ENCODE assay signal across 21 cellular contexts in genomic region chr15:23411841-23412240, GRCh38. TPM values are rescaled to one million over a fixed set of nuclear protein-coding genes. Genes with fewer than 3 reads are reported as not detected.
"Had no signal": no experiment of that assay in that cellular context is flagged by ENCODE, and none has a peak within 500 bp of the region (broad histone marks: within the 10 kb centered on the region; RNA-seq: fewer than 3 reads in every experiment).

No MANE protein-coding gene starts in this region.

- H3K27me3 ChIP-seq: MG63 had no signal

- H3K4me3 ChIP-seq: MG63 had no signal

- H3K9me3 ChIP-seq: MG63, SK-N-SH had no signal

- H3K36me3 ChIP-seq: MG63 had no signal

- ATAC-seq: HepG2 had no signal

- DNase-seq: IMR-90, Karpas-422, KG1, MG63, NCI-H1092 treated with DMSO at 0.1 percent for 48 hours, NCI-H1436, NCI-H187, NCI-H2029, NCI-H2081 treated with DMSO at 0.1 percent for 48 hours, NCI-H2171 treated with DMSO at 0.1 percent for 48 hours, NCI-H345, NCI-H446 treated with DMSO at 0.1 percent for 48 hours, NCI-H510A treated with DMSO at 0.1 percent for 48 hours, NCI-H526, NCI-H748 treated with DMSO at 0.1 percent for 48 hours, RPMI8226, SHP77, SK-N-SH had no signal

RNA-seq across cellular contexts. Expression of gene GOLGA6L2, which starts 35.2 kb away (rescaled TPM):
- total RNA-seq: HepG2, HT1080, IMR-90, SK-MEL-5 had no signal

RNA-seq across cellular contexts. Expression of gene GOLGA8S, which starts 57.3 kb away (rescaled TPM):
- total RNA-seq: HT1080, SK-MEL-5 had no signal
